1 cellular context compared by ENCODE assay signal in the genomic region with DNA sequence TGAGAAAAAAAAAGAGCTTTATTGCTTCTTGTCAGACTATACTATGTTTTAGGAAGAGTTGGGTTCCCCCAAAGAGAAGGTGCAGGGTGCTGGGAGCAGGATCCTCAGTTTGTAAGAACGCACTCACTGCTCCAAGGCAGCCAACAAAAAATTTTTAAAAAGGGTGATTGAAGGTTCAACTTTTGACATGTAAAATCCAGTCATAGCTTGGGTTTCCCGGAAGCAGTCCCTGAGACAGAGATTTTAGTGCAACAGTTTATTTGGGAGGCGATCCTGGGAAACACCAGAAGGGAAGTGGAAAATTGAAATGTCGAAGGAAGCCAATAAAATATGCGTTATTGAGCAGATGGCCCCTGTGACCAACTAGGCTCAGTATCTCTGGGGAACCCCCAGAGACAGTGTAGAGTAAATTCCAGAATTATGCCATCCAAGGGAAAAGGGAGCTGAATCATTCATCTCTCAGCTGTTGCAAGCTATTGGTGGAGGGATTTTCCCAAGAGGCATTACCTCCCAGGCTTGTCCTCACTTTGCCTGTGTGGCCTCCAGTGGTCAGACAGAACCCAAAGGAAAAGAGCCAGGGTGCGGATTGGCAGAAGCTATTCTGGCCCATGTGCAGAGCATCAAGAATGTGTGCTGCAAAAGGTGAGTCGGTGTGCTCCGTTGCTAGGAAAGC.
TF ChIP-seq lines count a peak whose summit lies in the region.

No MANE protein-coding gene starts in this region.

TF ChIP-seq in HepG2, 621 proteins besides CTCF, POLR2A, EP300 and RAD21 (continued from another document and continues in another):
- TF ChIP-seq ZNF687 (CRISPR knock-in tag; IDR thresholded peaks at IDR 0.05): peak; percentile 15
- 0 out of 2 replicates have a peak, but pooled peaks have one; percentile 16 for TF ChIP-seq FOXK1 (CRISPR knock-in tag; IDR thresholded peaks at IDR 0.05; ENCODE audit: borderline replicate concordance, low read depth)
- TF ChIP-seq KMT2B (CRISPR knock-in tag; IDR thresholded peaks at IDR 0.05): no peak
- no peak for TF ChIP-seq PRDM10 (CRISPR knock-in tag; IDR thresholded peaks at IDR 0.05; ENCODE audit: low read depth)
- peak; percentile 54; the same call in 1 of the 2 replicates for TF ChIP-seq SOX5 (CRISPR knock-in tag; IDR thresholded peaks at IDR 0.05; ENCODE audit: borderline replicate concordance)
- TF ChIP-seq ZNF337 (CRISPR knock-in tag; IDR thresholded peaks at IDR 0.05; ENCODE audit: borderline replicate concordance, low read depth): no peak
- peak; percentile 68; the same call in 1 of the 2 replicates for TF ChIP-seq ISL2 (CRISPR knock-in tag; IDR thresholded peaks at IDR 0.05)
- no peak for TF ChIP-seq ZBTB2 (CRISPR knock-in tag; IDR thresholded peaks at IDR 0.05; ENCODE audit: low read depth)
- no peak for TF ChIP-seq ZNF530 (CRISPR knock-in tag; IDR thresholded peaks at IDR 0.05; ENCODE audit: low read depth)
- no peak for TF ChIP-seq ZKSCAN5 (CRISPR knock-in tag; IDR thresholded peaks at IDR 0.05)
- no peak for TF ChIP-seq MLXIP (CRISPR knock-in tag; IDR thresholded peaks at IDR 0.05; ENCODE audit: borderline replicate concordance)
- TF ChIP-seq ZBTB49 (CRISPR knock-in tag; IDR thresholded peaks at IDR 0.05; ENCODE audit: borderline replicate concordance): no peak
- TF ChIP-seq ZBTB38 (CRISPR knock-in tag; IDR thresholded peaks at IDR 0.05): 0 out of 2 replicates have a peak, but pooled peaks have one; percentile 37
- peak; percentile 70; the same call in 1 of the 2 replicates for TF ChIP-seq NFKBIZ (CRISPR knock-in tag; IDR thresholded peaks at IDR 0.05)
- TF ChIP-seq SP1 (IDR thresholded peaks at IDR 0.05): no peak
- TF ChIP-seq SP1 (CRISPR knock-in tag; IDR thresholded peaks at IDR 0.05): no peak
- TF ChIP-seq, protein P1, sequence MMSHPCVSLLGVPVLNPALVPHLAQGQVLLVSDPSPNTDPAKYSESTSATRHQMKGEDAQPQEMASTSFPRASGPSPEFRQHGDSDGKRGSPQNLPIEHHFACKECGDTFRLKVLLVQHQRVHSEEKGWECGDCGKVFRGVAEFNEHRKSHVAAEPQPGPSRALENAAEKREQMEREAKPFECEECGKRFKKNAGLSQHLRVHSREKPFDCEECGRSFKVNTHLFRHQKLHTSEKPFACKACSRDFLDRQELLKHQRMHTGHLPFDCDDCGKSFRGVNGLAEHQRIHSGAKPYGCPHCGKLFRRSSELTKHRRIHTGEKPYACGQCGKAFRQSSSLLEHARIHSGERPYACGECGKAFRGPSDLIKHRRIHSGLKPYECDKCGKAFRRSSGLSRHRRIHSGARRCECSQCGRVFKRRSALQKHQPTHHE (CRISPR knock-in tag; IDR thresholded peaks at IDR 0.05; ENCODE audit: borderline replicate concordance): 0 out of 2 replicates have a peak, but pooled peaks have one; percentile 45
- no peak for TF ChIP-seq PHF8 (CRISPR knock-in tag; IDR thresholded peaks at IDR 0.05)
- TF ChIP-seq, protein P2, sequence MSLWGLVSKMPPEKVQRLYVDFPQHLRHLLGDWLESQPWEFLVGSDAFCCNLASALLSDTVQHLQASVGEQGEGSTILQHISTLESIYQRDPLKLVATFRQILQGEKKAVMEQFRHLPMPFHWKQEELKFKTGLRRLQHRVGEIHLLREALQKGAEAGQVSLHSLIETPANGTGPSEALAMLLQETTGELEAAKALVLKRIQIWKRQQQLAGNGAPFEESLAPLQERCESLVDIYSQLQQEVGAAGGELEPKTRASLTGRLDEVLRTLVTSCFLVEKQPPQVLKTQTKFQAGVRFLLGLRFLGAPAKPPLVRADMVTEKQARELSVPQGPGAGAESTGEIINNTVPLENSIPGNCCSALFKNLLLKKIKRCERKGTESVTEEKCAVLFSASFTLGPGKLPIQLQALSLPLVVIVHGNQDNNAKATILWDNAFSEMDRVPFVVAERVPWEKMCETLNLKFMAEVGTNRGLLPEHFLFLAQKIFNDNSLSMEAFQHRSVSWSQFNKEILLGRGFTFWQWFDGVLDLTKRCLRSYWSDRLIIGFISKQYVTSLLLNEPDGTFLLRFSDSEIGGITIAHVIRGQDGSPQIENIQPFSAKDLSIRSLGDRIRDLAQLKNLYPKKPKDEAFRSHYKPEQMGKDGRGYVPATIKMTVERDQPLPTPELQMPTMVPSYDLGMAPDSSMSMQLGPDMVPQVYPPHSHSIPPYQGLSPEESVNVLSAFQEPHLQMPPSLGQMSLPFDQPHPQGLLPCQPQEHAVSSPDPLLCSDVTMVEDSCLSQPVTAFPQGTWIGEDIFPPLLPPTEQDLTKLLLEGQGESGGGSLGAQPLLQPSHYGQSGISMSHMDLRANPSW (CRISPR knock-in tag; IDR thresholded peaks at IDR 0.05; ENCODE audit: borderline replicate concordance): no peak; the same call in 1 of the 2 replicates
- TF ChIP-seq, protein P3, sequence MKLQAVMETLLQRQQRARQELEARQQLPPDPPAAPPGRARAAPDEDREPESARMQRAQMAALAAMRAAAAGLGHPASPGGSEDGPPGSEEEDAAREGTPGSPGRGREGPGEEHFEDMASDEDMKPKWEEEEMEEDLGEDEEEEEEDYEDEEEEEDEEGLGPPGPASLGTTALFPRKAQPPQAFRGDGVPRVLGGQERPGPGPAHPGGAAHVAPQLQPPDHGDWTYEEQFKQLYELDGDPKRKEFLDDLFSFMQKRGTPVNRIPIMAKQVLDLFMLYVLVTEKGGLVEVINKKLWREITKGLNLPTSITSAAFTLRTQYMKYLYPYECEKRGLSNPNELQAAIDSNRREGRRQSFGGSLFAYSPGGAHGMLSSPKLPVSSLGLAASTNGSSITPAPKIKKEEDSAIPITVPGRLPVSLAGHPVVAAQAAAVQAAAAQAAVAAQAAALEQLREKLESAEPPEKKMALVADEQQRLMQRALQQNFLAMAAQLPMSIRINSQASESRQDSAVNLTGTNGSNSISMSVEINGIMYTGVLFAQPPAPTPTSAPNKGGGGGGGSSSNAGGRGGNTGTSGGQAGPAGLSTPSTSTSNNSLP (IDR thresholded peaks at IDR 0.05; ENCODE audit: low read depth, low read length): no peak
- TF ChIP-seq, protein P4, sequence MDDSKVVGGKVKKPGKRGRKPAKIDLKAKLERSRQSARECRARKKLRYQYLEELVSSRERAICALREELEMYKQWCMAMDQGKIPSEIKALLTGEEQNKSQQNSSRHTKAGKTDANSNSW (CRISPR knock-in tag; IDR thresholded peaks at IDR 0.05; ENCODE audit: borderline replicate concordance): no peak
- TF ChIP-seq ATRX (CRISPR knock-in tag; IDR thresholded peaks at IDR 0.05; ENCODE audit: borderline replicate concordance): no peak
